In the genomic region with DNA sequence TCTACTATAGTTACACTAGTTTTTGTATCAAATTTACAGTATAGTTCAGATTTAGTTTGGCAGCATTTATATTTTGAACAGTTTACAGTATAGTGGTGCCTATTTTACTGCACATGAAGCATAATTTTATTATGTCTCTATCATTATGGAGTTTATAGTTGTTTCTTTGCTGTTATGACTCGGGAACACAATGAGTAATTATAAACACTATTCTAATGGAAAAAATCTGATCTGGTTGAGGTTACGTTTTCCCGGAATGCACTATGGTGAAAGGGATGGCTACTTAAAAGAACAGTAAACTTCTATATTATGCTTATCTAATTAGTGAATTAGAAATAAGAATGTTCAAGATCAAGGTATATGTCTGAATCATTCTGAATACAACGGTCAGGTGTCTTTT, we compare ENCODE assay signal across 18 cellular contexts. TPM values are rescaled to one million over a fixed set of nuclear protein-coding genes. Genes with fewer than 3 reads are reported as not detected.
A peak's percentile ranks its signal among the peaks of the same experiment; 100 is the strongest.
DNase-seq lines count a peak whose midpoint lies in the region; ATAC-seq, FAIRE-seq and TF ChIP-seq lines count a peak whose summit lies in the region.
"Had no signal": no experiment of that assay in that cellular context is flagged by ENCODE, and none has a peak within 500 bp of the region (broad histone marks: within the 10 kb centered on the region; RNA-seq: fewer than 3 reads in every experiment).

No MANE protein-coding gene starts in this region.

- no peak overlapping the region for H3K4me3 ChIP-seq in SK-N-SH (ENCODE audit: low read depth in 2 of 2, low read length in 1 of 2)
- no peak overlapping the region for H3K4me3 ChIP-seq in colonic mucosa
- H3K4me3 ChIP-seq: BLaER1, GM12878, HAP-1 had no signal

- no peak overlapping the region for H3K4me2 ChIP-seq in SK-N-SH
- H3K4me2 ChIP-seq: BLaER1 had no signal

- H2AFZ ChIP-seq in SK-N-SH (ENCODE audit: low read depth), result no peak overlapping the region

- no peak for TF ChIP-seq CTCF in SK-N-SH (IDR thresholded peaks at IDR 0.05)
- no peak for TF ChIP-seq CTCF in colonic mucosa (IDR thresholded peaks at IDR 0.05)

- H3K4me1 ChIP-seq in SK-N-SH (ENCODE audit: control insufficient read depth in 1 of 2, insufficient read depth in 2 of 2, low read depth in 1 of 2, low read length in 1 of 2) (no peaks in the 10 kb centered on the region), colonic mucosa (no peaks in the 10 kb centered on the region)
- H3K4me1 ChIP-seq: BLaER1 had no signal

- POLR2A ChIA-PET in SK-N-SH (lab: Yijun Ruan, JAX), result no interaction called here

- H3K9me3 ChIP-seq in SK-N-SH (no peaks in the 10 kb centered on the region), colonic mucosa (no peaks in the 10 kb centered on the region)
- H3K9me3 ChIP-seq: BLaER1, Caco-2, HAP-1 had no signal

- ATAC-seq in SK-N-SH treated with all-trans-retinoic acid at 6 μM for 48 hours (no peak), GM21619 (IDR thresholded peaks at IDR 0.05; ENCODE audit: unreplicated experiment) (no peak)
- ATAC-seq: GM12878 had no signal

- H3F3A ChIP-seq in SK-N-SH (replicated peaks; ENCODE audit: insufficient read depth), result no peaks in the 10 kb centered on the region

- H3K36me3 ChIP-seq in SK-N-SH (replicated peaks in 1 of 2; ENCODE audit: control insufficient read depth in 1 of 2, insufficient read depth in 2 of 2, low read length in 1 of 2), result no peaks in the 10 kb centered on the region
- H3K36me3 ChIP-seq in colonic mucosa, result no peaks in the 10 kb centered on the region
- H3K36me3 ChIP-seq: BLaER1, HAP-1 had no signal

- no peak overlapping the region for H3K9ac ChIP-seq in SK-N-SH
- no peak overlapping the region for H3K9ac ChIP-seq in colonic mucosa (ENCODE audit: low read depth in 2 of 2, low read length in 2 of 2)
- H3K9ac ChIP-seq: BLaER1 had no signal

- no peaks in the 10 kb centered on the region for H3K9me2 ChIP-seq in SK-N-SH

- H3K27ac ChIP-seq in SK-N-SH (ENCODE audit: low read depth in 2 of 2, low read length in 1 of 2) (no peak overlapping the region), colonic mucosa (no peak overlapping the region)
- H3K27ac ChIP-seq: 22Rv1, BLaER1 had no signal

- H4K20me1 ChIP-seq in SK-N-SH (ENCODE audit: insufficient read depth), result no peaks in the 10 kb centered on the region
- H4K20me1 ChIP-seq: BLaER1 had no signal

- CTCF ChIA-PET in SK-N-SH (lab: Yijun Ruan, JAX), result interaction anchor here (1.0 kb wide), 1 partner anchor 8 kb away, joined by 3 read pairs; no protein-coding TSS in a partner anchor

- no peak for TF ChIP-seq EP300 in SK-N-SH (IDR thresholded peaks at IDR 0.05; ENCODE audit: borderline replicate concordance in 1 of 2, low read depth in 1 of 2, low read length in 1 of 2)

- WGBS in SK-N-SH (ENCODE audit: low lambda C conversion rate), result 58% methylated on average over 4 of the region's 4 CpGs

- no peaks in the 10 kb centered on the region for H3K27me3 ChIP-seq in SK-N-SH (ENCODE audit: insufficient read depth)
- H3K27me3 ChIP-seq in colonic mucosa, result no peaks in the 10 kb centered on the region
- H3K27me3 ChIP-seq: BLaER1 had no signal

- intact Hi-C loops in colonic mucosa (cut with DNase I), result no loop called here

- H3K79me2 ChIP-seq in SK-N-SH (ENCODE audit: insufficient read depth), result no peaks in the 10 kb centered on the region

- no peak for DNase-seq in SK-N-SH
- peak; percentile 18 for DNase-seq in M059J (ENCODE audit: low read depth)
- DNase-seq in fibroblast of gingiva (ENCODE audit: low read depth), result peak; percentile 30
- DNase-seq in colonic mucosa, result no peak
- DNase-seq in NCI-H2081 treated with DMSO at 0.1 percent for 48 hours (lab: John Stamatoyannopoulos, UW), result no peak
- DNase-seq in HTR-8/SVneo (ENCODE audit: insufficient read length, low spot score), result no peak
- DNase-seq: AML-193; Caco-2; CD8-positive, alpha-beta memory T cell; DND-41 had no signal

- no peak for FAIRE-seq in HTR-8/SVneo (lab: Jason Lieb, UNC)
- FAIRE-seq: GM12878, GM18507, H1 had no signal

- TF ChIP-seq RAD21 in SK-N-SH (IDR thresholded peaks at IDR 0.05; ENCODE audit: low read length), result no peak

TF ChIP-seq in SK-N-SH treated with all-trans-retinoic acid at 6 μM for 48 hours, 23 proteins besides CTCF, POLR2A, EP300 and RAD21:
- TF ChIP-seq BACH2 (CRISPR knock-in tag; IDR thresholded peaks at IDR 0.05; ENCODE audit: borderline replicate concordance) (no peak), ISL1 (CRISPR knock-in tag; IDR thresholded peaks at IDR 0.05) (peak; percentile 27; the same call in 1 of the 2 replicates)

TF ChIP-seq in SK-N-SH, 30 proteins besides CTCF, POLR2A, EP300 and RAD21:
- TF ChIP-seq TAF1 (IDR thresholded peaks at IDR 0.05; ENCODE audit: borderline replicate concordance, low read depth, low read length) (no peak), FOSL2 (IDR thresholded peaks at IDR 0.05; ENCODE audit: borderline replicate concordance, low read depth) (no peak), GATA2 (CRISPR knock-in tag; IDR thresholded peaks at IDR 0.05) (no peak)
- TF ChIP-seq, protein P1, sequence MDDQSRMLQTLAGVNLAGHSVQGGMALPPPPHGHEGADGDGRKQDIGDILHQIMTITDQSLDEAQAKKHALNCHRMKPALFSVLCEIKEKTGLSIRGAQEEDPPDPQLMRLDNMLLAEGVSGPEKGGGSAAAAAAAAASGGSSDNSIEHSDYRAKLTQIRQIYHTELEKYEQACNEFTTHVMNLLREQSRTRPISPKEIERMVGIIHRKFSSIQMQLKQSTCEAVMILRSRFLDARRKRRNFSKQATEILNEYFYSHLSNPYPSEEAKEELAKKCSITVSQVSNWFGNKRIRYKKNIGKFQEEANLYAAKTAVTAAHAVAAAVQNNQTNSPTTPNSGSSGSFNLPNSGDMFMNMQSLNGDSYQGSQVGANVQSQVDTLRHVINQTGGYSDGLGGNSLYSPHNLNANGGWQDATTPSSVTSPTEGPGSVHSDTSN (IDR thresholded peaks at IDR 0.05), result no peak

RNA-seq across cellular contexts. Expression of a gene that starts 10.6 kb away (rescaled TPM):
- 0.74 and 1.0 TPM in 2 replicates for polyA plus RNA-seq in SK-N-SH (2012; rRNA removed)
- polyA plus RNA-seq in SK-N-SH (2012; cell fraction: cytosol; rRNA removed), result 1.2 and 1.9 TPM in 2 replicates
- 0.96 and 2.5 TPM in 2 replicates for polyA plus RNA-seq in SK-N-SH (2012; cell fraction: nucleus; rRNA removed)
- total RNA-seq in M059J (2014; rRNA removed; shearing (Covaris generic)), result 0.30 and 1.8 TPM in 2 replicates
- total RNA-seq in colonic mucosa, result under 1 TPM; 0.64 to 0.98 TPM

RNA-seq across cellular contexts. Expression of a gene that starts 16.8 kb away (rescaled TPM):
- polyA plus RNA-seq in SK-N-SH (2012; rRNA removed), result 1.1 and 2.5 TPM in 2 replicates
- 2.8 and 4.2 TPM in 2 replicates for polyA plus RNA-seq in SK-N-SH (2012; cell fraction: cytosol; rRNA removed)
- polyA plus RNA-seq in SK-N-SH (2012; cell fraction: nucleus; rRNA removed), result 0.44 TPM in 1 of 2 replicates, not detected in the other
- total RNA-seq in M059J (2014; rRNA removed; shearing (Covaris generic)), result 2.9 and 3.2 TPM in 2 replicates
- 1 to 10 TPM; 3.3 to 5.1 TPM for total RNA-seq in colonic mucosa

Comparison
In these comparisons a context has a peak if more than half of its experiments do, and no peak if none do; other contexts are left out.
1. DNase-seq: peak in M059J (single experiment) and fibroblast of gingiva (single experiment); none in SK-N-SH (single experiment), colonic mucosa (single experiment), NCI-H2081 treated with DMSO at 0.1 percent for 48 hours (single experiment) and HTR-8/SVneo (single experiment).